7 cellular contexts compared by ENCODE assay signal in genomic region chr14:105708251-105709134, GRCh38.
DNase-seq lines count a peak whose midpoint lies in the region; ATAC-seq, FAIRE-seq and TF ChIP-seq lines count a peak whose summit lies in the region.
"Not testable (repeated sequence)": the region's sequence is repeated elsewhere in the genome, so short reads cannot be mapped to it uniquely, and the experiment has no call there.

No MANE protein-coding gene starts in this region.

- POLR2A ChIA-PET in activated naive CD8-positive, alpha-beta T cell treated with anti-CD3 and anti-CD28 coated beads, Interleukin-2, amount 10 ng/mL, durations not matched to agents 7 days and 5 days (lab: Charles Lee) = not testable (repeated sequence)

- not testable (repeated sequence) for H3K27me3 ChIP-seq in OCI-LY1 (ENCODE audit: insufficient read depth, low read length); right cardiac atrium (ENCODE audit: control insufficient read depth, insufficient read depth); spleen (replicated peaks in 1 of 7)

- intact Hi-C loops in activated CD4-positive, alpha-beta T cell treated with anti-CD3 and anti-CD28 coated beads, Interleukin-2, amount 10 ng/mL, durations not matched to agents 24 days and 14 days (cut with micrococcal nuclease); spleen (cut with DNase I; ENCODE audit: low total_unique reads): not testable (repeated sequence)
- intact Hi-C loops in right cardiac atrium (cut with DNase I) = loop anchor here in 2 of 4 donors (5.0 kb wide), 1 partner anchor 121 kb away; no protein-coding TSS in a partner anchor

- not testable (repeated sequence) for TF ChIP-seq CTCF in OCI-LY1 (IDR thresholded peaks at IDR 0.05; ENCODE audit: low read length); spleen (IDR thresholded peaks at IDR 0.05 in 8 of 11, conservative IDR thresholded peaks at IDR 0.05 in 3 of 11)

- not testable (repeated sequence) for H3K36me3 ChIP-seq in OCI-LY1 (ENCODE audit: insufficient read depth, low read length); spleen

- not testable (repeated sequence) for H3K4me3 Mint-ChIP-seq in activated CD4-positive, alpha-beta T cell treated with anti-CD3 and anti-CD28 coated beads, Interleukin-2, amount 10 ng/mL, durations not matched to agents 24 days and 14 days; activated naive CD8-positive, alpha-beta T cell treated with anti-CD3 and anti-CD28 coated beads, Interleukin-2, amount 10 ng/mL, durations not matched to agents 7 days and 5 days

- H2AFZ ChIP-seq in OCI-LY1 (ENCODE audit: low read length) = not testable (repeated sequence)

- DNase-seq in GM12892 (ENCODE audit: insufficient read length) = not testable (repeated sequence)
- peak; percentile 50 for DNase-seq in activated CD4-positive, alpha-beta T cell treated with anti-CD3 and anti-CD28 coated beads, Interleukin-2, amount 10 ng/mL, durations not matched to agents 24 days and 14 days
- DNase-seq in activated naive CD8-positive, alpha-beta T cell treated with anti-CD3 and anti-CD28 coated beads, Interleukin-2, amount 10 ng/mL, durations not matched to agents 7 days and 5 days = peak; percentile 36
- DNase-seq in right cardiac atrium = peak in 2 of 3 donors; percentile 43 to 45
- peak; percentile 83 for DNase-seq in mesenteric fat pad (ENCODE audit: low spot score)
- DNase-seq in spleen = peak; percentile 77

- H3K27ac Mint-ChIP-seq in activated CD4-positive, alpha-beta T cell treated with anti-CD3 and anti-CD28 coated beads, Interleukin-2, amount 10 ng/mL, durations not matched to agents 24 days and 14 days; activated naive CD8-positive, alpha-beta T cell treated with anti-CD3 and anti-CD28 coated beads, Interleukin-2, amount 10 ng/mL, durations not matched to agents 7 days and 5 days: not testable (repeated sequence)

- not testable (repeated sequence) for H3K9ac ChIP-seq in OCI-LY1 (ENCODE audit: low read length)

- ATAC-seq in activated naive CD8-positive, alpha-beta T cell treated with anti-CD3 and anti-CD28 coated beads, Interleukin-2, amount 10 ng/mL, durations not matched to agents 7 days and 5 days (ENCODE audit: low read depth); right cardiac atrium: not testable (repeated sequence)

- H3K9me2 ChIP-seq in OCI-LY1 (ENCODE audit: low read depth, low read length) = not testable (repeated sequence)

- not testable (repeated sequence) for H3K9me3 ChIP-seq in OCI-LY1 (ENCODE audit: low read length); right cardiac atrium (ENCODE audit: control insufficient read depth, low read length); spleen

- WGBS in right cardiac atrium = 90% methylated on average over 24 of the region's 24 CpGs
- 85 to 95% (median 90%) methylated on average over 3 to 24 of the region's 24 CpGs for WGBS in spleen, 5 donors

- 0 out of 2 replicates have a peak, but pooled peaks have one; percentile 3 for TF ChIP-seq POLR2A in GM12892 (IDR thresholded peaks at IDR 0.05; ENCODE audit: low read depth, low read length)
- not testable (repeated sequence) for TF ChIP-seq POLR2A in spleen (IDR thresholded peaks at IDR 0.05)

- not testable (repeated sequence) for H3K27me3 Mint-ChIP-seq in activated CD4-positive, alpha-beta T cell treated with anti-CD3 and anti-CD28 coated beads, Interleukin-2, amount 10 ng/mL, durations not matched to agents 24 days and 14 days; activated naive CD8-positive, alpha-beta T cell treated with anti-CD3 and anti-CD28 coated beads, Interleukin-2, amount 10 ng/mL, durations not matched to agents 7 days and 5 days

- H3K27ac ChIP-seq in OCI-LY1 (ENCODE audit: low read depth, low read length, poor library complexity, severe bottlenecking) (peak overlapping the region; percentile 78), spleen (peak overlapping the region in 3 of 8 donors; percentile 7 to 90 (median 25))
- H3K27ac ChIP-seq in right cardiac atrium (ENCODE audit: low read length) = not testable (repeated sequence)

- H3K4me3 ChIP-seq in OCI-LY1 (ENCODE audit: low read depth, low read length, poor library complexity, severe bottlenecking) (peak overlapping the region; percentile 27), spleen (peak overlapping the region in 1 of 8 donors; percentile 52)
- H3K4me3 ChIP-seq in right cardiac atrium (ENCODE audit: low read length) = not testable (repeated sequence)

- H3K4me2 ChIP-seq in OCI-LY1 (ENCODE audit: low read length) = not testable (repeated sequence)

- not testable (repeated sequence) for H3K4me1 Mint-ChIP-seq in activated CD4-positive, alpha-beta T cell treated with anti-CD3 and anti-CD28 coated beads, Interleukin-2, amount 10 ng/mL, durations not matched to agents 24 days and 14 days; activated naive CD8-positive, alpha-beta T cell treated with anti-CD3 and anti-CD28 coated beads, Interleukin-2, amount 10 ng/mL, durations not matched to agents 7 days and 5 days

- not testable (repeated sequence) for H3F3A ChIP-seq in OCI-LY1 (ENCODE audit: insufficient read depth, low read length)

- not testable (repeated sequence) for H3K79me2 ChIP-seq in OCI-LY1 (ENCODE audit: insufficient read depth, low read length)

- H3K36me3 Mint-ChIP-seq in activated CD4-positive, alpha-beta T cell treated with anti-CD3 and anti-CD28 coated beads, Interleukin-2, amount 10 ng/mL, durations not matched to agents 24 days and 14 days (ENCODE audit: low read depth); activated naive CD8-positive, alpha-beta T cell treated with anti-CD3 and anti-CD28 coated beads, Interleukin-2, amount 10 ng/mL, durations not matched to agents 7 days and 5 days: not testable (repeated sequence)

- FAIRE-seq in GM12892 (lab: Jason Lieb, UNC) = not testable (repeated sequence)

- H4K20me1 ChIP-seq in OCI-LY1 (ENCODE audit: insufficient read depth, low read length) = not testable (repeated sequence)

- H3K4me1 ChIP-seq in OCI-LY1 (ENCODE audit: insufficient read depth, low read length, severe bottlenecking) = peaks cover 23% of the 10 kb centered on the region
- H3K4me1 ChIP-seq in right cardiac atrium (ENCODE audit: control insufficient read depth, insufficient read depth, low read length) = not testable (repeated sequence)
- peaks cover 0 to 10% (median 0%) of the 10 kb centered on the region in 6 donors for H3K4me1 ChIP-seq in spleen

- H3K9me3 Mint-ChIP-seq in activated CD4-positive, alpha-beta T cell treated with anti-CD3 and anti-CD28 coated beads, Interleukin-2, amount 10 ng/mL, durations not matched to agents 24 days and 14 days; activated naive CD8-positive, alpha-beta T cell treated with anti-CD3 and anti-CD28 coated beads, Interleukin-2, amount 10 ng/mL, durations not matched to agents 7 days and 5 days: not testable (repeated sequence)
